In genomic region chr9:10259668-10260067, GRCh38 we compare ENCODE assay signal across 7 cellular contexts.
"Had no signal": no experiment of that assay in that cellular context is flagged by ENCODE, and none has a peak within 500 bp of the region (broad histone marks: within the 10 kb centered on the region; RNA-seq: fewer than 3 reads in every experiment).

No MANE protein-coding gene starts in this region.

- H3K27ac Mint-ChIP-seq: IgD-negative memory B cell had no signal

- H3K4me3 Mint-ChIP-seq: IgD-negative memory B cell had no signal

- H3K27me3 Mint-ChIP-seq: IgD-negative memory B cell had no signal

- H3K27ac ChIP-seq: KMS-11 had no signal

- DNase-seq: GOT3, H7, HCEC 1CT, KBM-7 had no signal

- H3K9ac ChIP-seq: KMS-11 had no signal

- H3K4me2 ChIP-seq: KMS-11 had no signal

- FAIRE-seq: HTR-8/SVneo had no signal

- H3K36me3 Mint-ChIP-seq: IgD-negative memory B cell had no signal

- H3K4me1 Mint-ChIP-seq: IgD-negative memory B cell had no signal
